ENCODE assay signal across 1 cellular context in genomic region chr9:21995652-21996275, GRCh38.
TF ChIP-seq lines count a peak whose summit lies in the region.

No MANE protein-coding gene starts in this region.

TF ChIP-seq in GM12878, 131 proteins besides CTCF, POLR2A, EP300 and RAD21 (continued from another document):
- TF ChIP-seq ZNF217 (IDR thresholded peaks at IDR 0.05) (peak; percentile 48; the same call in 1 of the 2 replicates), GATAD2B (conservative IDR thresholded peaks at IDR 0.05; ENCODE audit: low read depth) (no peak; the same call in 1 of the 2 replicates), EED (IDR thresholded peaks at IDR 0.05; ENCODE audit: low read depth) (peak; percentile 37; the same call in 1 of the 2 replicates), NR2F1 (conservative IDR thresholded peaks at IDR 0.05) (peak; percentile 50), IKZF1 (conservative IDR thresholded peaks at IDR 0.05) (peak; percentile 60)
